ENCODE assay signal across 7 cellular contexts in genomic region chr4:102868153-102868781, GRCh38. TPM values are rescaled to one million over a fixed set of nuclear protein-coding genes. Genes with fewer than 3 reads are reported as not detected.
A peak's percentile ranks its signal among the peaks of the same experiment; 100 is the strongest.
DNase-seq lines count a peak whose midpoint lies in the region; ATAC-seq and TF ChIP-seq lines count a peak whose summit lies in the region.

No MANE protein-coding gene starts in this region.

- no peaks in the 10 kb centered on the region for H3K9me3 Mint-ChIP-seq in central memory CD8-positive, alpha-beta T cell

- peak; percentile 50 for ATAC-seq in GM21529 (IDR thresholded peaks at IDR 0.05; ENCODE audit: unreplicated experiment)
- no peak for ATAC-seq in central memory CD8-positive, alpha-beta T cell (replicated peaks; ENCODE audit: extremely low read depth, poor library complexity, severe bottlenecking)
- ATAC-seq in mucosa of descending colon, result peak; percentile 54
- ATAC-seq in GM18909 (IDR thresholded peaks at IDR 0.05; ENCODE audit: poor library complexity, unreplicated experiment), result no peak

- H3K27me3 ChIP-seq in Peyer's patch, result no peaks in the 10 kb centered on the region
- H3K27me3 ChIP-seq in testis, result no peaks in the 10 kb centered on the region

- 5 to 17% methylated on average over 22 to 23 of the region's 23 CpGs for WGBS in testis, 2 donors

- H3K36me3 ChIP-seq in Peyer's patch (no peaks in the 10 kb centered on the region), mucosa of descending colon (ENCODE audit: low read depth) (no peaks in the 10 kb centered on the region), testis (ENCODE audit: low read depth, missing control alignments) (no peaks in the 10 kb centered on the region)

- no peaks in the 10 kb centered on the region for H3K27me3 Mint-ChIP-seq in central memory CD8-positive, alpha-beta T cell

- H3K4me1 Mint-ChIP-seq in central memory CD8-positive, alpha-beta T cell, result peaks cover 41% of the 10 kb centered on the region

- H3K4me1 ChIP-seq in Peyer's patch (peaks cover 0 to 14% (median 3%) of the 10 kb centered on the region in 4 donors), mucosa of descending colon (ENCODE audit: low read depth) (peaks cover 3% of the 10 kb centered on the region), testis (no peaks in the 10 kb centered on the region)

- DNase-seq in Peyer's patch, result peak in 2 of 3 donors; percentile 50 to 53
- peak in 1 of 2 donors; percentile 16 for DNase-seq in central memory CD8-positive, alpha-beta T cell (ENCODE audit: low spot score in 2 of 2)
- DNase-seq in mucosa of descending colon, result peak; percentile 41 to 56 (median 55)
- peak; percentile 28 for DNase-seq in testis
- DNase-seq in HPDE6-E6E7 (ENCODE audit: extremely low spot score), result no peak

- H3K27ac ChIP-seq in Peyer's patch (peak overlapping the region; percentile 93 to 96 (median 95)), testis (peak overlapping the region; percentile 98)

- H3K36me3 Mint-ChIP-seq in central memory CD8-positive, alpha-beta T cell (ENCODE audit: insufficient read depth), result peaks cover 15% of the 10 kb centered on the region

- TF ChIP-seq POLR2A in Peyer's patch (IDR thresholded peaks at IDR 0.05) (no peak), testis (IDR thresholded peaks at IDR 0.05) (no peak)

- no peaks in the 10 kb centered on the region for H3K9me3 ChIP-seq in Peyer's patch
- H3K9me3 ChIP-seq in mucosa of descending colon, result no peaks in the 10 kb centered on the region
- H3K9me3 ChIP-seq in testis, result no peaks in the 10 kb centered on the region

- intact Hi-C loops in mucosa of descending colon (cut with DNase I, micrococcal nuclease) (loop anchor here in 1 of 2 donors (2.0 kb wide), 1 partner anchor 39 kb away; no protein-coding TSS in a partner anchor), testis (cut with DNase I; ENCODE audit: low total_unique reads) (loop anchor here (5.0 kb wide), 1 partner anchor 41 kb away; the partner anchor contains the start of gene UBE2D3)

- H3K4me3 ChIP-seq in Peyer's patch, result peak overlapping the region; percentile 63 to 78 (median 66)
- H3K4me3 ChIP-seq in mucosa of descending colon, result peak overlapping the region; percentile 45
- peak overlapping the region; percentile 68 to 85 for H3K4me3 ChIP-seq in testis

- H3K27ac Mint-ChIP-seq in central memory CD8-positive, alpha-beta T cell (ENCODE audit: low read depth), result peak overlapping the region; percentile 97

- TF ChIP-seq CTCF in Peyer's patch (IDR thresholded peaks at IDR 0.05) (peak in 1 of 6 experiments; percentile 1), mucosa of descending colon (IDR thresholded peaks at IDR 0.05) (no peak), testis (IDR thresholded peaks at IDR 0.05) (no peak)

- H3K4me3 Mint-ChIP-seq in central memory CD8-positive, alpha-beta T cell, result peak overlapping the region; percentile 90

RNA-seq across cellular contexts. Expression of gene CISD2, which starts 0.5 kb away (rescaled TPM):
- total RNA-seq in Peyer's patch, result 10 to 100 TPM in 2 of 4 donors, 1 to 10 TPM in 2; 5.0 to 21.4 (median 9.3) TPM
- 10 to 100 TPM; 22.5 to 24.5 (median 23.1) TPM for total RNA-seq in mucosa of descending colon
- 10 to 100 TPM in 1 of 2 donors, 1 to 10 TPM in 1; 8.4 to 10.3 TPM for total RNA-seq in testis
- polyA plus RNA-seq in testis (ENCODE audit: insufficient read depth, low read depth, low replicate concordance), result 19.4 TPM

RNA-seq across cellular contexts. Expression of gene UBE2D3, which starts 40.9 kb away (rescaled TPM):
- total RNA-seq in Peyer's patch (100 to 1,000 TPM; 240 to 373 (median 308) TPM), mucosa of descending colon (100 to 1,000 TPM; 290 to 303 (median 293) TPM), testis (100 to 1,000 TPM; 357 to 363 TPM)
- 286 TPM for polyA plus RNA-seq in testis (ENCODE audit: insufficient read depth, low read depth, low replicate concordance)

Comparison
In these comparisons a context has a peak if more than half of its experiments do, and no peak if none do; other contexts are left out.
1. ATAC-seq: peak in GM21529 (single experiment) and mucosa of descending colon (single experiment); none in central memory CD8-positive, alpha-beta T cell (single experiment) and GM18909 (single experiment).
2. Peak in every context shown above with its lines, with median percentiles within 50 percentile points of each other: H3K4me3 ChIP-seq.